ENCODE assay signal across 8 cellular contexts in genomic region chr15:65790692-65791334, GRCh38. TPM values are rescaled to one million over a fixed set of nuclear protein-coding genes. Genes with fewer than 3 reads are reported as not detected.
DNase-seq lines count a peak whose midpoint lies in the region; ATAC-seq and TF ChIP-seq lines count a peak whose summit lies in the region.

No MANE protein-coding gene starts in this region.

- no peaks in the 10 kb centered on the region for H3K36me3 ChIP-seq in NT2/D1 (ENCODE audit: insufficient read depth, insufficient read length, low read length)

- TF ChIP-seq CTCF in choroid plexus epithelial cell (conservative IDR thresholded peaks at IDR 0.05; ENCODE audit: low read depth, low read length), result no peak

- H3K4me1 ChIP-seq in NT2/D1 (ENCODE audit: insufficient read depth, insufficient read length), result no peaks in the 10 kb centered on the region

- intact Hi-C loops in activated CD4-positive, alpha-beta T cell treated with anti-CD3 and anti-CD28 coated beads for 36 hours (cut with DNase I, micrococcal nuclease), result loop anchor here (5.0 to 10.0 kb wide), 4 partner anchors 96 to 1404 kb away; partner anchors contain the start of genes RPL4 (in 1 of the 2), TRIP4 (in 1 of the 2) and ZWILCH (in 1 of the 2)

- CTCF ChIA-PET in activated CD4-positive, alpha-beta T cell treated with anti-CD3 and anti-CD28 coated beads for 36 hours (lab: Charles Lee), result interaction anchor here (0.6 to 4.7 kb wide), 13 partner anchors 8 to 84 kb away, joined by 3 to 29 read pairs (median 4); partner anchors contain the start of gene RAB11A

- POLR2A ChIA-PET in activated CD4-positive, alpha-beta T cell treated with anti-CD3 and anti-CD28 coated beads for 36 hours (lab: Charles Lee), result interaction anchor here (0.9 to 3.5 kb wide), 7 partner anchors 11 to 78 kb away, joined by 3 to 22 read pairs (median 6); partner anchors contain the start of gene RAB11A

- H3K27me3 Mint-ChIP-seq in activated CD4-positive, alpha-beta T cell treated with anti-CD3 and anti-CD28 coated beads for 36 hours, result no peaks in the 10 kb centered on the region

- H3K9ac ChIP-seq in NT2/D1 (ENCODE audit: insufficient read length, low read depth), result peak overlapping the region; percentile 68

- DNase-seq in activated CD4-positive, alpha-beta T cell treated with anti-CD3 and anti-CD28 coated beads for 36 hours, result no peak
- DNase-seq in activated CD4-positive, alpha-beta T cell treated with anti-CD3 and anti-CD28 coated beads for 4 hours, result no peak
- DNase-seq in NT2/D1 (ENCODE audit: low read depth, low spot score) (no peak), choroid plexus epithelial cell (ENCODE audit: low read depth) (peak; percentile 40), midbrain (lab: John Stamatoyannopoulos, UW) (peak; percentile 48), ureter (ENCODE audit: low spot score) (no peak)
- no peak for DNase-seq in stimulated activated CD4-positive, alpha-beta T cell treated with anti-CD3 and anti-CD28 coated beads, Interleukin-15, amount 100 ng/mL, for 24 hours

- H3K4me1 Mint-ChIP-seq in activated CD4-positive, alpha-beta T cell treated with anti-CD3 and anti-CD28 coated beads for 36 hours, result peaks cover 54% of the 10 kb centered on the region

- peaks cover 17% of the 10 kb centered on the region for H3K27me3 ChIP-seq in NT2/D1 (ENCODE audit: insufficient read depth, insufficient read length)

- ATAC-seq in activated CD4-positive, alpha-beta T cell treated with anti-CD3 and anti-CD28 coated beads for 36 hours, result no peak
- no peak for ATAC-seq in HG03342 (IDR thresholded peaks at IDR 0.05; ENCODE audit: unreplicated experiment)

- no peaks in the 10 kb centered on the region for H3K9me3 Mint-ChIP-seq in activated CD4-positive, alpha-beta T cell treated with anti-CD3 and anti-CD28 coated beads for 36 hours (ENCODE audit: low read depth)

- H3K4me3 Mint-ChIP-seq in activated CD4-positive, alpha-beta T cell treated with anti-CD3 and anti-CD28 coated beads for 36 hours, result peak overlapping the region; percentile 80

- H3K9me3 ChIP-seq in NT2/D1 (ENCODE audit: insufficient read depth, low read length), result no peaks in the 10 kb centered on the region

- H3K36me3 Mint-ChIP-seq in activated CD4-positive, alpha-beta T cell treated with anti-CD3 and anti-CD28 coated beads for 36 hours (ENCODE audit: low read depth), result peaks cover 10% of the 10 kb centered on the region

- peak overlapping the region; percentile 69 for H3K4me3 ChIP-seq in NT2/D1 (ENCODE audit: insufficient read length, low read depth)
- H3K4me3 ChIP-seq in choroid plexus epithelial cell (ENCODE audit: low read depth, low read length), result peak overlapping the region; percentile 83

- peak overlapping the region; percentile 90 for H3K27ac Mint-ChIP-seq in activated CD4-positive, alpha-beta T cell treated with anti-CD3 and anti-CD28 coated beads for 36 hours

RNA-seq across cellular contexts. Expression of gene DENND4A, which starts 1.3 kb away (rescaled TPM):
- total RNA-seq in activated CD4-positive, alpha-beta T cell treated with anti-CD3 and anti-CD28 coated beads for 36 hours, result 10 to 100 TPM; 35.6 to 43.5 TPM
- 41.7 TPM for total RNA-seq in ureter

Comparison
In these comparisons a context has a peak if more than half of its experiments do, and no peak if none do; other contexts are left out.
1. DNase-seq: peak in choroid plexus epithelial cell (single experiment) and midbrain (single experiment); none in activated CD4-positive, alpha-beta T cell treated with anti-CD3 and anti-CD28 coated beads for 36 hours (single experiment), activated CD4-positive, alpha-beta T cell treated with anti-CD3 and anti-CD28 coated beads for 4 hours (0 of 2), NT2/D1 (single experiment), stimulated activated CD4-positive, alpha-beta T cell treated with anti-CD3 and anti-CD28 coated beads, Interleukin-15, amount 100 ng/mL, for 24 hours (single experiment) and ureter (single experiment).